ENCODE assay signal across 31 cellular contexts in the genomic region with DNA sequence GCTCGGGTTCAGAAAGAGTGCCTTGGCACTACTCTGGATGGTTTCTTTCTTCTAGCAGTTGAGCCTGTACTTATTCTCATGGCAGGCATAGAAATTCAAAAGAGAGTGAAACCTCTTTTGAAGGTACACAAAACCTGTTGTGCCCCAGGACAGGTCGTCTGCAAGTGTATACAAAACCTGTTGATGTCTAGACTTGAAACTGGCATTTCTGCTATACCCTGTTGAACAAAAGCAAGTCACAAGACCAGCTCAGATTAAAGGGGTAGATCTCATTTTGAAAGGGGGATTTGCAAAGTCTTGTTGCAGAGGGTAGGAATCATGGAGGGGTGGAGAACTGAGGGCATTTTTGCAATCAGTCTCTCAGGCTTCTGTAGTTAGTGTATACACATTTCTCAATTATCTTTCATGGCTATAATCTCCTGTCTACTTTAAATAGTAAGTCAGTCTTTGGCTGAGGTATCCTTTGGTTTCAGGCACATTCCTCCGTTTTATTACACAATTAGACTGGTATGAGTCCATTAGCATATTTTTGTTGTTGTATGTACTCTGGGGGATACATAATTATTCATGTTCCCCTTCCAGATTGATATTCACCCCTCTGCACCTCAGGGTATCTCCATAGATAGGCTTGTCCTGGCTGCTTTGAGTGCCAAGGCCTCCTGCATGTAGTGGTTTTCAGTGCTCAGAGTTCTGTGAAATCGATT.
"Had no signal": no experiment of that assay in that cellular context is flagged by ENCODE, and none has a peak within 500 bp of the region (broad histone marks: within the 10 kb centered on the region; RNA-seq: fewer than 3 reads in every experiment).

No MANE protein-coding gene starts in this region.

- H3K4me1 Mint-ChIP-seq: activated CD4-positive, alpha-beta memory T cell treated with anti-CD3 and anti-CD28 coated beads, Interleukin-2, amount 10 ng/mL, durations not matched to agents 7 days and 5 days; activated CD4-positive, alpha-beta T cell treated with anti-CD3 and anti-CD28 coated beads for 36 hours; activated CD8-positive, alpha-beta memory T cell treated with anti-CD3 and anti-CD28 coated beads, Interleukin-2, amount 10 ng/mL, durations not matched to agents 7 days and 5 days; activated naive CD8-positive, alpha-beta T cell treated with anti-CD3 and anti-CD28 coated beads for 36 hours; central memory CD8-positive, alpha-beta T cell had no signal

- H3K27ac Mint-ChIP-seq: activated CD4-positive, alpha-beta memory T cell treated with anti-CD3 and anti-CD28 coated beads, Interleukin-2, amount 10 ng/mL, durations not matched to agents 7 days and 5 days; activated CD4-positive, alpha-beta T cell treated with anti-CD3 and anti-CD28 coated beads for 36 hours; activated CD8-positive, alpha-beta memory T cell treated with anti-CD3 and anti-CD28 coated beads, Interleukin-2, amount 10 ng/mL, durations not matched to agents 7 days and 5 days; activated naive CD8-positive, alpha-beta T cell treated with anti-CD3 and anti-CD28 coated beads for 36 hours; WTC11 had no signal

- H3K4me1 ChIP-seq: ascending aorta had no signal

- H3K36me3 Mint-ChIP-seq: activated CD8-positive, alpha-beta memory T cell treated with anti-CD3 and anti-CD28 coated beads, Interleukin-2, amount 10 ng/mL, durations not matched to agents 7 days and 5 days; activated naive CD8-positive, alpha-beta T cell treated with anti-CD3 and anti-CD28 coated beads for 36 hours had no signal

- H3K27ac ChIP-seq: ascending aorta, brain microvascular endothelial cell, cardiac muscle cell had no signal

- H3K9me3 ChIP-seq: MG63 had no signal

- H3K4me3 ChIP-seq: ascending aorta, cardiac muscle cell, K562, MG63 had no signal

- DNase-seq: activated CD4-positive, alpha-beta memory T cell treated with anti-CD3 and anti-CD28 coated beads, Interleukin-2, amount 10 ng/mL, durations not matched to agents 7 days and 5 days; activated CD4-positive, alpha-beta T cell treated with anti-CD3 and anti-CD28 coated beads for 36 hours; activated CD8-positive, alpha-beta memory T cell treated with anti-CD3 and anti-CD28 coated beads for 24 hours; activated CD8-positive, alpha-beta memory T cell treated with anti-CD3 and anti-CD28 coated beads, Interleukin-2, amount 10 ng/mL, durations not matched to agents 7 days and 5 days; activated CD8-positive, alpha-beta memory T cell treated with anti-CD3 and anti-CD28 coated beads, Interleukin-2, amount 50 U/mL, for 48 hours; activated effector memory CD4-positive, alpha-beta T cell treated with Interleukin-2 at 50 U/mL for 16 hours; activated naive CD4-positive, alpha-beta T cell treated with anti-CD3 and anti-CD28 coated beads, Interleukin-2, amount 50 U/mL, for 16 hours; activated naive CD8-positive, alpha-beta T cell treated with anti-CD3 and anti-CD28 coated beads for 36 hours; activated T-cell treated with anti-CD3 and anti-CD28 coated beads, Interleukin-2, amount 50 U/mL, for 48 hours; amygdala; brain microvascular endothelial cell; MG63; MV-4-11; NCI-H1092; NCI-H1436 treated with DMSO at 0.1 percent for 48 hours; NCI-H1694 treated with DMSO at 0.1 percent for 48 hours; NCI-H2029; NCI-H345; NCI-H510A; NCI-H526; NCI-H748 treated with DMSO at 0.1 percent for 48 hours; Right ventricle myocardium superior; SW 1271; T-helper 1 cell had no signal

- ATAC-seq: activated CD4-positive, alpha-beta T cell treated with anti-CD3 and anti-CD28 coated beads for 36 hours; activated CD4-positive, CD25-positive, alpha-beta regulatory T cell treated with anti-CD3 and anti-CD28 coated beads, Interleukin-2, amount 50 U/mL, for 24 hours; activated CD8-positive, alpha-beta memory T cell treated with anti-CD3 and anti-CD28 coated beads, Interleukin-2, amount 10 ng/mL, durations not matched to agents 7 days and 5 days; K562; WTC11 had no signal

- FAIRE-seq: K562, TTC549 had no signal

- H3K27me3 Mint-ChIP-seq: activated CD4-positive, alpha-beta memory T cell treated with anti-CD3 and anti-CD28 coated beads, Interleukin-2, amount 10 ng/mL, durations not matched to agents 7 days and 5 days; activated CD8-positive, alpha-beta memory T cell treated with anti-CD3 and anti-CD28 coated beads, Interleukin-2, amount 10 ng/mL, durations not matched to agents 7 days and 5 days; activated naive CD8-positive, alpha-beta T cell treated with anti-CD3 and anti-CD28 coated beads for 36 hours had no signal

- H3K36me3 ChIP-seq: ascending aorta, brain microvascular endothelial cell, cardiac muscle cell, MG63 had no signal

- H3K4me3 Mint-ChIP-seq: activated CD4-positive, alpha-beta memory T cell treated with anti-CD3 and anti-CD28 coated beads, Interleukin-2, amount 10 ng/mL, durations not matched to agents 7 days and 5 days; activated CD4-positive, alpha-beta T cell treated with anti-CD3 and anti-CD28 coated beads for 36 hours; activated CD8-positive, alpha-beta memory T cell treated with anti-CD3 and anti-CD28 coated beads, Interleukin-2, amount 10 ng/mL, durations not matched to agents 7 days and 5 days; activated naive CD8-positive, alpha-beta T cell treated with anti-CD3 and anti-CD28 coated beads for 36 hours; central memory CD8-positive, alpha-beta T cell; WTC11 had no signal

- H3K27me3 ChIP-seq: ascending aorta, brain microvascular endothelial cell, cardiac muscle cell, MG63 had no signal
